Comparison of ENCODE assay signal across 7 cellular contexts in the genomic region with DNA sequence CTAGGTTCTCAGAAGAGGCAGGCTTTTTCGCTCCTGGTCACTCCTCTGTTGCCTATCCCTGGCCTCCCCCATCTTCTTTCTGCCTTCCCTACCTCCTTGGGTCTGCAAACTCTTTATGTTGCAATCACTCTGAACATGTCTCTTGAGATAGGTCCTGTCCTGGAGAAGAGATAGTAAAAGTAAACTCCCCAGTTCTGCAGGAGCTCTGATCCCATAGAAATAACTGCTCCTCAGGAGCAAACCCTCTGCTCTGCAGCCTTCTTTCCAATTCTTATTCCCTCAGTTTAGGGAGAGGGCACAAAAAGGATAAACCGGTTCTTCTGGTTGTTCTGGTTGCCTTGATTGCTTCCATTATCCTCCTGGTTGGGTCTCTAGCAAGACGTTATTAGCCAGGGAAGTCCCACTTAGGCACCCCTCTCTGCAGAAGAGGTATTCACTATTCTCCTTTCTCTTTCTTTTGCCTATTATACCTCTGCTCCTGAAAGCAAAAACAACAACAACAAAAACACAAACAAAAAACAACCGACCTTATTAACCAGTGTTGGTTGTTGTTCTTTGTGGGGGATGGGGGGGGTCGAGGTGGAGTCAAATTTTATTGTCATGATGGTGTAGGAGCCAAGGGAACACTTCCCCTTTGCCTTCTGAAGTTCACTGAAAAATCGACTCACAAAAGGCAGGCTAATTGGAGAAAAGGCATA.
DNase-seq lines count a peak whose midpoint lies in the region; ATAC-seq and TF ChIP-seq lines count a peak whose summit lies in the region.

No MANE protein-coding gene starts in this region.

- H3K4me3 ChIP-seq in GM12865 (ENCODE audit: low read depth, low read length) (peak overlapping the region; percentile 99), muscle layer of duodenum (ENCODE audit: low read depth in 1 of 2, low read length in 2 of 2) (peak overlapping the region; percentile 82 to 90)

- H3K4me1 ChIP-seq in muscle layer of duodenum (ENCODE audit: control insufficient read depth in 1 of 2, insufficient read depth in 2 of 2, low read length in 2 of 2), result peaks cover 0 to 44% of the 10 kb centered on the region in 2 donors

- H3K4me1 Mint-ChIP-seq in effector memory CD8-positive, alpha-beta T cell (ENCODE audit: low read depth in 2 of 2), result peaks cover 81 to 88% of the 10 kb centered on the region in 2 donors

- H3K9me3 ChIP-seq in muscle layer of duodenum (ENCODE audit: control insufficient read depth in 1 of 2, low read length in 2 of 2), result no peaks in the 10 kb centered on the region

- H3K27me3 ChIP-seq in muscle layer of duodenum (ENCODE audit: low read depth, low read length), result no peaks in the 10 kb centered on the region

- no peaks in the 10 kb centered on the region for H3K27me3 Mint-ChIP-seq in effector memory CD8-positive, alpha-beta T cell

- peak overlapping the region; percentile 91 to 96 for H3K4me3 Mint-ChIP-seq in effector memory CD8-positive, alpha-beta T cell

- peak overlapping the region; percentile 99 for H3K27ac Mint-ChIP-seq in effector memory CD8-positive, alpha-beta T cell

- H3K36me3 ChIP-seq in muscle layer of duodenum (ENCODE audit: control insufficient read depth in 1 of 2, insufficient read depth in 2 of 2, low read length in 2 of 2), result peaks cover 19 to 25% of the 10 kb centered on the region in 2 donors

- peaks cover 49% of the 10 kb centered on the region for H3K36me3 Mint-ChIP-seq in effector memory CD8-positive, alpha-beta T cell (ENCODE audit: insufficient read depth)

- DNase-seq in GM12865 (ENCODE audit: low read depth) (no peak), NCI-H748 (lab: John Stamatoyannopoulos, UW; ENCODE audit: unreplicated experiment) (peak; percentile 97), hypothalamus (lab: John Stamatoyannopoulos, UW) (no peak)
- no peak for DNase-seq in effector memory CD8-positive, alpha-beta T cell

- no peaks in the 10 kb centered on the region for H3K9me3 Mint-ChIP-seq in effector memory CD8-positive, alpha-beta T cell

- ATAC-seq in effector memory CD8-positive, alpha-beta T cell (replicated peaks), result no peak
- ATAC-seq in HG02623 (IDR thresholded peaks at IDR 0.05; ENCODE audit: unreplicated experiment) (no peak), HG03159 (IDR thresholded peaks at IDR 0.05; ENCODE audit: unreplicated experiment) (no peak)

- no peak for TF ChIP-seq CTCF in GM12865 (IDR thresholded peaks at IDR 0.05; ENCODE audit: insufficient read depth, low read depth, low read length, missing control alignments)

- H3K27ac ChIP-seq in muscle layer of duodenum (ENCODE audit: low read length), result no peak overlapping the region
